1 cellular context compared by ENCODE assay signal in the genomic region with DNA sequence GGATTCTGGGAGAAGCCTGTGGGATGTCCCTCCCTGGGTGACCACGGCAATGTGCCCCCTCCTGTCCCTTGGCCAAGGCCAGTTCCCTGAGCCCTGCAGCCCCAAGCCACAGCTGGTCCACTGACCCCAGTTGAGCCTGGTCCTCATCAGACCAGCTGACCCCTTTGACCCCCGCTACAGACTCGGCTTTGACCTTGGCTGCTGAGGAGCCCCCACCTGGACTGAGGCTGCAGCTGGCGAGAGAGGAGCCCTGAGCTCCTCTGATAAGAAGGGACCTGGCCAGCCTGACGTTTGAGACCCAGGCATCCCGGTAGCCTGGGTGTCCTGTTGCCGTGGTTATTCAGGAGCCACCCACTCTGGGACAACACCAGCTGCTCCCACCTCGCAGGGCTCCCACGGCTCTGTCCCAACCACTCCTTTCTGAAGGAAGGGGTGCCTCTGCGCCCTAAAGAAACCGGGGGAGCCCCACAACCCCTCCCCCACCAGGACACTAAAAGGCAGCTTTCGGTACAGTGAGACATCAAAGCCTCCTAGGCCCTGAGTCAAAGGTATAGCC.
TF ChIP-seq lines count a peak whose summit lies in the region.

No MANE protein-coding gene starts in this region.

TF ChIP-seq in K562, 482 proteins besides CTCF, POLR2A, EP300 and RAD21:
- TF ChIP-seq FUS (optimal IDR thresholded peaks at IDR 0.05; ENCODE audit: low read depth, low read length): no peak
- no peak for TF ChIP-seq ZSCAN32 (CRISPR knock-in tag; IDR thresholded peaks at IDR 0.05)
- TF ChIP-seq NR4A1 (CRISPR knock-in tag; IDR thresholded peaks at IDR 0.05): no peak
- TF ChIP-seq NR4A1 (tag; IDR thresholded peaks at IDR 0.05): no peak
- TF ChIP-seq TAL1 (IDR thresholded peaks at IDR 0.05): peak; percentile 22; the same call in 1 of the 2 replicates
- no peak for TF ChIP-seq ARHGAP35 (IDR thresholded peaks at IDR 0.05; ENCODE audit: partially characterized antibody)
- TF ChIP-seq, protein P1, sequence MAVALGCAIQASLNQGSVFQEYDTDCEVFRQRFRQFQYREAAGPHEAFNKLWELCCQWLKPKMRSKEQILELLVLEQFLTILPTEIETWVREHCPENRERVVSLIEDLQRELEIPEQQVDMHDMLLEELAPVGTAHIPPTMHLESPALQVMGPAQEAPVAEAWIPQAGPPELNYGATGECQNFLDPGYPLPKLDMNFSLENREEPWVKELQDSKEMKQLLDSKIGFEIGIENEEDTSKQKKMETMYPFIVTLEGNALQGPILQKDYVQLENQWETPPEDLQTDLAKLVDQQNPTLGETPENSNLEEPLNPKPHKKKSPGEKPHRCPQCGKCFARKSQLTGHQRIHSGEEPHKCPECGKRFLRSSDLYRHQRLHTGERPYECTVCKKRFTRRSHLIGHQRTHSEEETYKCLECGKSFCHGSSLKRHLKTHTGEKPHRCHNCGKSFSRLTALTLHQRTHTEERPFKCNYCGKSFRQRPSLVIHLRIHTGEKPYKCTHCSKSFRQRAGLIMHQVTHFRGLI (CRISPR knock-in tag; IDR thresholded peaks at IDR 0.05): no peak
- peak; percentile 66 for TF ChIP-seq CBFA2T3 (IDR thresholded peaks at IDR 0.05)
- no peak for TF ChIP-seq ETV5 (CRISPR knock-in tag; IDR thresholded peaks at IDR 0.05; ENCODE audit: low read depth)
- no peak for TF ChIP-seq PHB (CRISPR knock-in tag; IDR thresholded peaks at IDR 0.05)
- TF ChIP-seq NBN (IDR thresholded peaks at IDR 0.05; ENCODE audit: low read depth): no peak
- TF ChIP-seq PCBP1 (IDR thresholded peaks at IDR 0.05; ENCODE audit: low read depth, low read length, poor library complexity, severe bottlenecking): no peak
- no peak for TF ChIP-seq RUNX1 (IDR thresholded peaks at IDR 0.05; ENCODE audit: low read depth)
- TF ChIP-seq SRF (CRISPR knock-in tag; IDR thresholded peaks at IDR 0.05): no peak
- TF ChIP-seq SPI1 (IDR thresholded peaks at IDR 0.05; ENCODE audit: borderline replicate concordance, low read depth, low read length): no peak
- TF ChIP-seq CBFA2T2 (conservative IDR thresholded peaks at IDR 0.05): peak; percentile 54
- no peak for TF ChIP-seq MBD2 (IDR thresholded peaks at IDR 0.05; ENCODE audit: borderline replicate concordance, low read depth)
- TF ChIP-seq ARID1B (IDR thresholded peaks at IDR 0.05): no peak
- TF ChIP-seq, protein P2, sequence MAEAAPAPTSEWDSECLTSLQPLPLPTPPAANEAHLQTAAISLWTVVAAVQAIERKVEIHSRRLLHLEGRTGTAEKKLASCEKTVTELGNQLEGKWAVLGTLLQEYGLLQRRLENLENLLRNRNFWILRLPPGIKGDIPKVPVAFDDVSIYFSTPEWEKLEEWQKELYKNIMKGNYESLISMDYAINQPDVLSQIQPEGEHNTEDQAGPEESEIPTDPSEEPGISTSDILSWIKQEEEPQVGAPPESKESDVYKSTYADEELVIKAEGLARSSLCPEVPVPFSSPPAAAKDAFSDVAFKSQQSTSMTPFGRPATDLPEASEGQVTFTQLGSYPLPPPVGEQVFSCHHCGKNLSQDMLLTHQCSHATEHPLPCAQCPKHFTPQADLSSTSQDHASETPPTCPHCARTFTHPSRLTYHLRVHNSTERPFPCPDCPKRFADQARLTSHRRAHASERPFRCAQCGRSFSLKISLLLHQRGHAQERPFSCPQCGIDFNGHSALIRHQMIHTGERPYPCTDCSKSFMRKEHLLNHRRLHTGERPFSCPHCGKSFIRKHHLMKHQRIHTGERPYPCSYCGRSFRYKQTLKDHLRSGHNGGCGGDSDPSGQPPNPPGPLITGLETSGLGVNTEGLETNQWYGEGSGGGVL (CRISPR knock-in tag; IDR thresholded peaks at IDR 0.05): no peak
- TF ChIP-seq THRAP3 (IDR thresholded peaks at IDR 0.05; ENCODE audit: borderline replicate concordance): no peak
- no peak for TF ChIP-seq CBX8 (IDR thresholded peaks at IDR 0.05; ENCODE audit: borderline replicate concordance, extremely low read depth, low read depth, low read length, poor library complexity, severe bottlenecking)
- no peak for TF ChIP-seq ZFP30 (CRISPR knock-in tag; IDR thresholded peaks at IDR 0.05; ENCODE audit: borderline replicate concordance)
- TF ChIP-seq GATAD2B (IDR thresholded peaks at IDR 0.05; ENCODE audit: borderline replicate concordance): no peak
- no peak for TF ChIP-seq HDAC1 (IDR thresholded peaks at IDR 0.05)
